8 cellular contexts compared by ENCODE assay signal in the genomic region with DNA sequence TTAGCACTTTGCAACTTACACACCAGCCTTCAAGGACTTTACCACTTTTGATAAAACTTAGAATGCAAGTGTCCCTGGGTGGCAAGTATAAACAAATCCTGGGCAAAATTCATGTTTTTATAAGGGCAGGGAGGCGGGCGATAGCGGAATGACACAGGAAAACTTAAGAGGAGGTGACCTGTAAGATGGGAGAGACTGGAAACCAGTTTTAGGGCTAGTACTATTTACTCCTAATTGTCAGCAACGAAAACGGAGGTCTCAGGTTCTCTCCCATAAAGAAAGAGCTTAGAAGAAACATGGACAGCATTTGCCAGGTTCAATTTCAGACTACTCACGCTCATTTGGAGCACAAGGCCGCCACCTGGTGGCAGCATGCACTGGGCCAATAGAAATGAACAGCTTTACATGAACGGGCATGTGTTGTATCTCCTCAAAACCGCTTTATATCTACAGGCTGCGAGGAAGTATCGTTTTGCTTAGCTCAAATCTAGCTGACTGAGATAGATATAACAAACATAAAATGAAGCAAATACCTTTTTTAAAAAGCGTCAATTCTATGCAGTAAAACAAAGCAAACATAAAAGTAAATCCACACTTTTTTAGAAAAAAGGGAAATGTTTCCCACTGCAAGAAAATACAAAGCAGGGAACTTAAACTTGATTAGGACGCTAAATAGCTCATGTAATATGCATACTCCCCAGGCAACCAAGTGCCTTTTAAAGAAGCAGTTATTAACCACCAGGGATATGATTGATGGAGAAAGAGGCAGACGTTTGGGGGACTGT. TPM values are rescaled to one million over a fixed set of nuclear protein-coding genes. Genes with fewer than 3 reads are reported as not detected.
DNase-seq lines count a peak whose midpoint lies in the region; ATAC-seq and TF ChIP-seq lines count a peak whose summit lies in the region.

No MANE protein-coding gene starts in this region.

- ATAC-seq in HG02571 (IDR thresholded peaks at IDR 0.05; ENCODE audit: unreplicated experiment) (peak; percentile 56), Right ventricle myocardium inferior (peak; percentile 76)

- POLR2A ChIA-PET in GM10248 (lab: Yijun Ruan, JAX), result no interaction called here

- peaks cover 11% of the 10 kb centered on the region for H3K4me1 Mint-ChIP-seq in activated naive CD4-positive, alpha-beta T cell treated with anti-CD3 and anti-CD28 coated beads, Interleukin-2, amount 10 ng/mL, durations not matched to agents 7 days and 5 days

- CTCF ChIA-PET in GM10248 (lab: Yijun Ruan, JAX), result interaction anchor here (0.7 to 2.7 kb wide), 52 partner anchors 9 to 1131 kb away, joined by 3 to 71 read pairs (median 4); partner anchors contain the start of genes SVOPL and TRIM24
- CTCF ChIA-PET in activated naive CD4-positive, alpha-beta T cell treated with anti-CD3 and anti-CD28 coated beads, Interleukin-2, amount 10 ng/mL, durations not matched to agents 7 days and 5 days (lab: Charles Lee), result interaction anchor here (0.6 to 2.6 kb wide), 37 partner anchors 10 to 839 kb away, joined by 3 to 33 read pairs (median 4); no protein-coding TSS in a partner anchor

- H3K27me3 Mint-ChIP-seq in activated naive CD4-positive, alpha-beta T cell treated with anti-CD3 and anti-CD28 coated beads, Interleukin-2, amount 10 ng/mL, durations not matched to agents 7 days and 5 days, result peaks cover 4% of the 10 kb centered on the region

- DNase-seq in GM10248 (ENCODE audit: extremely low spot score), result peak; percentile 76
- peak; percentile 89 for DNase-seq in NCI-H128 (lab: John Stamatoyannopoulos, UW; ENCODE audit: unreplicated experiment)
- DNase-seq in SKM-1 (lab: John Stamatoyannopoulos, UW; ENCODE audit: unreplicated experiment), result peak; percentile 75
- DNase-seq in activated naive CD4-positive, alpha-beta T cell treated with anti-CD3 and anti-CD28 coated beads, Interleukin-2, amount 10 ng/mL, durations not matched to agents 7 days and 5 days, result peak; percentile 91
- peak; percentile 80 for DNase-seq in Right ventricle myocardium inferior (ENCODE audit: missing footprints)
- peak; percentile 93 for DNase-seq in posterior vena cava (ENCODE audit: low spot score)
- no peak for DNase-seq in vagina (ENCODE audit: extremely low spot score in 2 of 2)

- no peaks in the 10 kb centered on the region for H3K27me3 ChIP-seq in vagina

- no peaks in the 10 kb centered on the region for H3K9me3 ChIP-seq in vagina

- intact Hi-C loops in Right ventricle myocardium inferior (cut with DNase I), result loop anchor here (1.0 to 10.0 kb wide), 5 partner anchors 284 to 1131 kb away; no protein-coding TSS in a partner anchor
- intact Hi-C loops in posterior vena cava (cut with DNase I), result no loop called here
- intact Hi-C loops in vagina (cut with DNase I), result no loop called here

- H3K4me1 ChIP-seq in vagina, result no peaks in the 10 kb centered on the region

- TF ChIP-seq POLR2A in vagina (IDR thresholded peaks at IDR 0.05), result no peak

- no peak overlapping the region for H3K4me3 Mint-ChIP-seq in activated naive CD4-positive, alpha-beta T cell treated with anti-CD3 and anti-CD28 coated beads, Interleukin-2, amount 10 ng/mL, durations not matched to agents 7 days and 5 days

- H3K27ac ChIP-seq in vagina, result no peak overlapping the region

- TF ChIP-seq CTCF in GM10248 (IDR thresholded peaks at IDR 0.05; ENCODE audit: control extremely low read depth, extremely low read depth, low read depth, missing control alignments) (peak; percentile 91), vagina (IDR thresholded peaks at IDR 0.05) (peak; percentile 34 to 61 (median 43))

- H3K9me3 Mint-ChIP-seq in activated naive CD4-positive, alpha-beta T cell treated with anti-CD3 and anti-CD28 coated beads, Interleukin-2, amount 10 ng/mL, durations not matched to agents 7 days and 5 days, result peaks cover 2% of the 10 kb centered on the region

- no peaks in the 10 kb centered on the region for H3K36me3 Mint-ChIP-seq in activated naive CD4-positive, alpha-beta T cell treated with anti-CD3 and anti-CD28 coated beads, Interleukin-2, amount 10 ng/mL, durations not matched to agents 7 days and 5 days

- H3K36me3 ChIP-seq in vagina, result no peaks in the 10 kb centered on the region

- H3K27ac Mint-ChIP-seq in activated naive CD4-positive, alpha-beta T cell treated with anti-CD3 and anti-CD28 coated beads, Interleukin-2, amount 10 ng/mL, durations not matched to agents 7 days and 5 days, result no peak overlapping the region

- no peak overlapping the region for H3K4me3 ChIP-seq in vagina

RNA-seq across cellular contexts. Expression of gene SVOPL, which starts 37.6 kb away (rescaled TPM):
- not detected for total RNA-seq in Right ventricle myocardium inferior
- not detected for total RNA-seq in posterior vena cava
- total RNA-seq in vagina, result not detected

RNA-seq across cellular contexts. Expression of gene TMEM213, which starts 59.1 kb away (rescaled TPM):
- not detected for total RNA-seq in Right ventricle myocardium inferior
- not detected for total RNA-seq in posterior vena cava
- not detected for total RNA-seq in vagina

RNA-seq across cellular contexts. Expression of gene ATP6V0A4, which starts 59.3 kb away (rescaled TPM):
- total RNA-seq in Right ventricle myocardium inferior (not detected), posterior vena cava (not detected), vagina (1.2 TPM)

Comparison
In these comparisons a context has a peak if more than half of its experiments do, and no peak if none do; other contexts are left out.
1. DNase-seq: peak in GM10248 (single experiment), NCI-H128 (single experiment), SKM-1 (single experiment), activated naive CD4-positive, alpha-beta T cell treated with anti-CD3 and anti-CD28 coated beads, Interleukin-2, amount 10 ng/mL, durations not matched to agents 7 days and 5 days (single experiment), Right ventricle myocardium inferior (single experiment) and posterior vena cava (single experiment); none in vagina (0 of 2).